19 cellular contexts compared by ENCODE assay signal in the genomic region with DNA sequence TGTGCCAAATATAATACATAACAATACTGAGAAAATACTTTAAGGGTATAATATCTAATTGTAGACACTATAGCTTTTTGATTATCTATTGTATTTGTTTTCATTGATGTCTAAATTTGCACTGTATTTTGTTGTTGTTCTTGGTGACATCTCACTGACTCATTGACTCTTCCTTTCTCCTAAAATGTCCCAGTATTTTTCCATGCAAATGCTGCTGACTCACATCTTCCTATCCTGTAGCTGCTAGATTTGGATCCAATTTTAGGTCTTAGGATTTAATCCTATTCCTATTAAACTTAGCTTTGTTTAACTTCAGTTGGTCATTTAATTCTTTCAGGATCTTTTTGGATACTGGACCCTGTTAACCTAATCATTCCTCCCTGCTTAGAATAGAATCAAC.
DNase-seq lines count a peak whose midpoint lies in the region; ATAC-seq and TF ChIP-seq lines count a peak whose summit lies in the region.
"Had no signal": no experiment of that assay in that cellular context is flagged by ENCODE, and none has a peak within 500 bp of the region (broad histone marks: within the 10 kb centered on the region; RNA-seq: fewer than 3 reads in every experiment).

No MANE protein-coding gene starts in this region.

- H3K4me2 ChIP-seq in mammary epithelial cell (ENCODE audit: insufficient read depth, low read depth, low read length) = no peak overlapping the region

- DNase-seq in HS-5 (ENCODE audit: low read depth) (peak; percentile 13), mammary epithelial cell (peak; percentile 19), glutamatergic neuron (no peak), substantia nigra (lab: John Stamatoyannopoulos, UW) (no peak), glomerular visceral epithelial cell (ENCODE audit: extremely low spot score) (no peak), GM13977 (ENCODE audit: low spot score) (no peak), type B pancreatic cell (ENCODE audit: extremely low spot score, unreplicated experiment) (no peak)
- DNase-seq: activated CD4-positive, alpha-beta T cell treated with anti-CD3 and anti-CD28 coated beads for 1 hour; activated naive CD8-positive, alpha-beta T cell treated with anti-CD3 and anti-CD28 coated beads for 36 hours; CD4-positive, alpha-beta memory T cell; heart left ventricle; left colon; NCI-H1105; NCI-H526; stimulated activated CD4-positive, alpha-beta T cell treated with anti-CD3 and anti-CD28 coated beads, Interleukin-4, amount 100 ng/mL, for 4 hours; T-helper 17 cell had no signal

- peaks cover 5% of the 10 kb centered on the region for H3K27me3 Mint-ChIP-seq in glutamatergic neuron (ENCODE audit: unreplicated experiment)
- no peaks in the 10 kb centered on the region for H3K27me3 Mint-ChIP-seq in type B pancreatic cell
- H3K27me3 Mint-ChIP-seq: activated naive CD8-positive, alpha-beta T cell treated with anti-CD3 and anti-CD28 coated beads for 36 hours; CD4-positive, alpha-beta memory T cell; T-helper 17 cell had no signal

- dilution Hi-C loops in mammary epithelial cell (cut with HindIII; ENCODE audit: low sequenced_read_pairs) = no loop called here

- no peaks in the 10 kb centered on the region for H3K36me3 Mint-ChIP-seq in glutamatergic neuron (ENCODE audit: unreplicated experiment)
- H3K36me3 Mint-ChIP-seq in type B pancreatic cell = peaks cover 5% of the 10 kb centered on the region
- H3K36me3 Mint-ChIP-seq: stimulated activated effector memory CD8-positive, alpha-beta T cell treated with anti-CD3 and anti-CD28 coated beads, Interleukin-12 subunit alpha, Interleukin-12 subunit beta, amount 100 ng/mL, for 72 hours had no signal

- intact Hi-C loops in mammary epithelial cell (cut with micrococcal nuclease) = no loop called here

- H3K4me1 Mint-ChIP-seq in glutamatergic neuron (ENCODE audit: low read depth, unreplicated experiment) (peaks cover 44% of the 10 kb centered on the region), type B pancreatic cell (ENCODE audit: unreplicated experiment) (peaks cover 26% of the 10 kb centered on the region)
- H3K4me1 Mint-ChIP-seq: activated naive CD8-positive, alpha-beta T cell treated with anti-CD3 and anti-CD28 coated beads for 36 hours; CD4-positive, alpha-beta memory T cell; stimulated activated effector memory CD8-positive, alpha-beta T cell treated with anti-CD3 and anti-CD28 coated beads, Interleukin-12 subunit alpha, Interleukin-12 subunit beta, amount 100 ng/mL, for 72 hours had no signal

- peaks cover 3% of the 10 kb centered on the region for H3K4me1 ChIP-seq in mammary epithelial cell (ENCODE audit: insufficient read depth, low read length)

- H3K79me2 ChIP-seq in mammary epithelial cell (ENCODE audit: insufficient read depth, low read length) = no peaks in the 10 kb centered on the region

- TF ChIP-seq CTCF in mammary epithelial cell (conservative IDR thresholded peaks at IDR 0.05 in 1 of 2, IDR thresholded peaks at IDR 0.05 in 1 of 2; ENCODE audit: extremely low read depth in 1 of 2, insufficient read depth in 1 of 2, low read depth in 1 of 2, low read length in 2 of 2) = no peak
- no peak for TF ChIP-seq CTCF in glutamatergic neuron (IDR thresholded peaks at IDR 0.05; ENCODE audit: partially characterized antibody, unreplicated experiment)
- TF ChIP-seq CTCF in GM13977 (IDR thresholded peaks at IDR 0.05; ENCODE audit: extremely low read depth, insufficient read depth, missing control alignments) = no peak
- no peak for TF ChIP-seq CTCF in type B pancreatic cell (conservative IDR thresholded peaks at IDR 0.05)

- H3K27ac ChIP-seq in mammary epithelial cell (ENCODE audit: insufficient read depth, low read depth, low read length) (no peak overlapping the region), substantia nigra (ENCODE audit: low read depth, low read length, poor library complexity, severe bottlenecking) (peak overlapping the region; percentile 92)

- no peak overlapping the region for H3K4me3 ChIP-seq in mammary epithelial cell (replicated peaks in 1 of 3; ENCODE audit: insufficient read depth in 1 of 3, low read depth in 2 of 3, low read length in 3 of 3)
- H3K4me3 ChIP-seq: heart left ventricle had no signal

- ATAC-seq in esophagus mucosa = no peak
- ATAC-seq: left colon; stimulated activated effector memory CD8-positive, alpha-beta T cell treated with anti-CD3 and anti-CD28 coated beads, Interleukin-12 subunit alpha, Interleukin-12 subunit beta, amount 100 ng/mL, for 72 hours; T-helper 17 cell had no signal

- H3K36me3 ChIP-seq in mammary epithelial cell (ENCODE audit: insufficient read depth, low read length) = no peaks in the 10 kb centered on the region
- H3K36me3 ChIP-seq: heart left ventricle had no signal

- in situ Hi-C loops in mammary epithelial cell (cut with MboI; ENCODE audit: low sequenced_read_pairs in 2 of 2) (no loop called here), GM13977 (cut with MboI; ENCODE audit: low pct_unique_long_range_greater_than_20kb, low sequenced_read_pairs, unreplicated experiment) (no loop called here)

- no peaks in the 10 kb centered on the region for H3K9me3 ChIP-seq in mammary epithelial cell (replicated peaks; ENCODE audit: insufficient read depth, low read length)
- H3K9me3 ChIP-seq: heart left ventricle had no signal

- no TSS peak for BruUV-seq in mammary epithelial cell (replicated peaks; lab: Mats Ljungman, UMichigan)

- H3K9me3 Mint-ChIP-seq in glutamatergic neuron (ENCODE audit: unreplicated experiment) (peaks cover 2% of the 10 kb centered on the region), type B pancreatic cell (no peaks in the 10 kb centered on the region)
- H3K9me3 Mint-ChIP-seq: activated naive CD8-positive, alpha-beta T cell treated with anti-CD3 and anti-CD28 coated beads for 36 hours; CD4-positive, alpha-beta memory T cell; nephron; stimulated activated effector memory CD8-positive, alpha-beta T cell treated with anti-CD3 and anti-CD28 coated beads, Interleukin-12 subunit alpha, Interleukin-12 subunit beta, amount 100 ng/mL, for 72 hours had no signal

- CTCF ChIA-PET in mammary epithelial cell (lab: Charles Lee; ENCODE audit: low non-redundant PET) = no interaction called here

- H3K27ac Mint-ChIP-seq in glutamatergic neuron (ENCODE audit: unreplicated experiment) = peak overlapping the region; percentile 2
- H3K27ac Mint-ChIP-seq in type B pancreatic cell = no peak overlapping the region
- H3K27ac Mint-ChIP-seq: activated naive CD8-positive, alpha-beta T cell treated with anti-CD3 and anti-CD28 coated beads for 36 hours; CD4-positive, alpha-beta memory T cell; stimulated activated effector memory CD8-positive, alpha-beta T cell treated with anti-CD3 and anti-CD28 coated beads, Interleukin-12 subunit alpha, Interleukin-12 subunit beta, amount 100 ng/mL, for 72 hours; T-helper 17 cell had no signal

- H3K27me3 ChIP-seq in mammary epithelial cell (ENCODE audit: insufficient read depth, low read length) = no peaks in the 10 kb centered on the region
- H3K27me3 ChIP-seq: heart left ventricle had no signal

- no peaks in the 10 kb centered on the region for H4K20me1 ChIP-seq in mammary epithelial cell (ENCODE audit: insufficient read depth, low read length)

- H3K4me3 Mint-ChIP-seq in glutamatergic neuron (ENCODE audit: unreplicated experiment) = no peak overlapping the region
- H3K4me3 Mint-ChIP-seq in type B pancreatic cell = no peak overlapping the region
- H3K4me3 Mint-ChIP-seq: activated naive CD8-positive, alpha-beta T cell treated with anti-CD3 and anti-CD28 coated beads for 36 hours; CD4-positive, alpha-beta memory T cell; nephron; stimulated activated effector memory CD8-positive, alpha-beta T cell treated with anti-CD3 and anti-CD28 coated beads, Interleukin-12 subunit alpha, Interleukin-12 subunit beta, amount 100 ng/mL, for 72 hours; T-helper 17 cell had no signal

- no peak overlapping the region for H3K9ac ChIP-seq in mammary epithelial cell (ENCODE audit: insufficient read depth, low read length)

- no peak overlapping the region for H2AFZ ChIP-seq in mammary epithelial cell (ENCODE audit: low read depth, low read length)

Comparison
In these comparisons a context has a peak if more than half of its experiments do, and no peak if none do; other contexts are left out.
1. DNase-seq: peak in HS-5 (single experiment) and mammary epithelial cell (single experiment); none in glutamatergic neuron (single experiment), substantia nigra (0 of 49), glomerular visceral epithelial cell (single experiment), GM13977 (single experiment) and type B pancreatic cell (single experiment).